ENCODE assay signal across 24 cellular contexts in the genomic region with DNA sequence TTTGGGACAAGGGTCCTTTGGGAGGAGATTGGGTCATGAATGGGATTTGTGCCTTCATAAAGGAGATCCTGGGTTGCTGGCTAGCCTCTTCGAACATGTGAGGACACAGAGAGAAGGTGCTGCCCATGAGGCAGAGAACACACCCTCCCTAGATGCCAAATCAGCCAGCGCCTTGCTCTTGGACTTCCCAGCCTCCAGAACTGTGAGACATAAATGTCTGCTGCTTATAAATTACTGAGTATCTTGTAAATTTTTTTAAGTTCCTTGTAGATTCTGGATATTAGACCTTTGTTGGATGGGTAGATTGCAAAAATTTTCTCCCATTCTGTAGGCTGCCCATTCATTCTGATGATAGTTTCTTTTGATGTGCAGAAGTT.
DNase-seq lines count a peak whose midpoint lies in the region; ATAC-seq, FAIRE-seq and TF ChIP-seq lines count a peak whose summit lies in the region.
"Had no signal": no experiment of that assay in that cellular context is flagged by ENCODE, and none has a peak within 500 bp of the region (broad histone marks: within the 10 kb centered on the region; RNA-seq: fewer than 3 reads in every experiment).

No MANE protein-coding gene starts in this region.

- H3K9me3 ChIP-seq in HepG2 (ENCODE audit: low read length) (peaks cover 6% of the 10 kb centered on the region; the same call in 1 of the 2 replicates), right lobe of liver (no peaks in the 10 kb centered on the region), GM12878 (replicated peaks; ENCODE audit: control insufficient read depth, insufficient read depth, low read length) (peaks cover 3% of the 10 kb centered on the region; the same call in 1 of the 3 replicates)
- H3K9me3 ChIP-seq: BE2C, Caco-2 had no signal

- POLR2A ChIA-PET in HepG2 (lab: Yijun Ruan, JAX) = no interaction called here
- POLR2A ChIA-PET in GM12878 (lab: Charles Lee) = no interaction called here

- H3K9ac ChIP-seq in HepG2 (ENCODE audit: insufficient read depth, low read depth, low read length) = no peak overlapping the region
- peak overlapping the region; percentile 49; the same call in 1 of the 2 replicates for H3K9ac ChIP-seq in KMS-11
- no peak overlapping the region for H3K9ac ChIP-seq in GM12878 (ENCODE audit: control insufficient read depth, insufficient read depth, low read length)
- H3K9ac ChIP-seq: BLaER1 treated with 17β-estradiol and CSF1 and Interleukin-3, amounts not matched to agents 10 nM and 100 nM had no signal

- CTCF ChIA-PET in HepG2 (lab: Yijun Ruan, JAX; ENCODE audit: low intra/inter-chr PET ratio, low total read pairs) = no interaction called here
- CTCF ChIA-PET in GM12878 (lab: Yijun Ruan, JAX) = no interaction called here

- no peak overlapping the region for H3K4me3 Mint-ChIP-seq in stimulated activated naive B cell treated with anti-CD40 and anti-IgM and Interleukin-4, amounts not matched to agents 10 μg/mL and 1 μg/mL and 100 μg/mL, for 72 hours
- H3K4me3 Mint-ChIP-seq: CD4-positive, alpha-beta T cell; CD8-positive, alpha-beta T cell had no signal

- no peak overlapping the region for H2AFZ ChIP-seq in HepG2 (ENCODE audit: low read length)
- peak overlapping the region; percentile 64 for H2AFZ ChIP-seq in KMS-11 (ENCODE audit: low read depth)
- no peak overlapping the region for H2AFZ ChIP-seq in GM12878 (ENCODE audit: control insufficient read depth, low read depth, low read length)

- RAD21 ChIA-PET in GM12878 (lab: Charles Lee; ENCODE audit: unreplicated experiment) = no interaction called here

- no peak overlapping the region for H3K4me2 ChIP-seq in HepG2 (ENCODE audit: low read depth, low read length)
- peak overlapping the region; percentile 78 for H3K4me2 ChIP-seq in KMS-11
- H3K4me2 ChIP-seq in GM12878 (ENCODE audit: control insufficient read depth, insufficient read depth) = peak overlapping the region; percentile 76; the same call in 1 of the 2 replicates

- DNase-seq in HepG2 (ENCODE audit: low spot score) (no peak), right lobe of liver (no peak), GM12878 (ENCODE audit: low read depth, low spot score) (no peak), KBM-7 (no peak), NCI-H2029 (lab: John Stamatoyannopoulos, UW) (no peak)
- DNase-seq in stimulated activated naive B cell treated with anti-CD40 and anti-IgM and Interleukin-4, amounts not matched to agents 10 μg/mL and 1 μg/mL and 100 μg/mL, for 72 hours = no peak
- DNase-seq: 8988T; ACHN; BE2C; Caco-2; Calu3; CD4-positive, alpha-beta T cell; CD8-positive, alpha-beta T cell; DMS79 treated with DMSO at 0.1 percent for 48 hours; GF-D8 had no signal

- no peak overlapping the region for H3K27ac ChIP-seq in HepG2 (ENCODE audit: extremely low read length, insufficient read depth, low read length)
- H3K27ac ChIP-seq in right lobe of liver = no peak overlapping the region
- peak overlapping the region; percentile 95 for H3K27ac ChIP-seq in KMS-11
- peak overlapping the region; percentile 2; the same call in 1 of the 2 replicates for H3K27ac ChIP-seq in GM12878 (ENCODE audit: control insufficient read depth, insufficient read depth)
- H3K27ac ChIP-seq: BLaER1 treated with 17β-estradiol and CSF1 and Interleukin-3, amounts not matched to agents 10 nM and 100 nM; C4-2B had no signal

- peaks cover 2 to 3% of the 10 kb centered on the region in 2 donors for H3K9me3 Mint-ChIP-seq in stimulated activated naive B cell treated with anti-CD40 and anti-IgM and Interleukin-4, amounts not matched to agents 10 μg/mL and 1 μg/mL and 100 μg/mL, for 72 hours
- H3K9me3 Mint-ChIP-seq: CD8-positive, alpha-beta T cell had no signal

- no peaks in the 10 kb centered on the region for H3K4me1 ChIP-seq in HepG2 (ENCODE audit: insufficient read depth, low read length)
- H3K4me1 ChIP-seq in right lobe of liver = no peaks in the 10 kb centered on the region
- peaks cover 65% of the 10 kb centered on the region for H3K4me1 ChIP-seq in KMS-11 (ENCODE audit: low read depth, poor library complexity, severe bottlenecking)
- peaks cover 22% of the 10 kb centered on the region for H3K4me1 ChIP-seq in GM12878 (ENCODE audit: control insufficient read depth, insufficient read depth, low read length)
- H3K4me1 ChIP-seq: BE2C, Caco-2 had no signal

- TF ChIP-seq POLR2A in HepG2 (IDR thresholded peaks at IDR 0.05; ENCODE audit: insufficient read depth in 1 of 2, low read depth in 2 of 2, low read length in 2 of 2) (no peak), right lobe of liver (IDR thresholded peaks at IDR 0.05) (no peak), GM12878 (IDR thresholded peaks at IDR 0.05; ENCODE audit: low read depth, low read length) (no peak)

- in situ Hi-C loops in HepG2 (cut with HindIII; ENCODE audit: extremely low pct_ligation_motif_present, low pct_unique_long_range_greater_than_20kb) (no loop called here), GM12878 (cut with MboI) (no loop called here), KBM-7 (cut with MboI; ENCODE audit: low pct_unique_long_range_greater_than_20kb, low sequenced_read_pairs) (no loop called here)

- H3K36me3 ChIP-seq in HepG2 (replicated peaks in 1 of 2; ENCODE audit: control insufficient read depth in 1 of 2, insufficient read depth in 2 of 2, low read length in 2 of 2) (no peaks in the 10 kb centered on the region), right lobe of liver (no peaks in the 10 kb centered on the region), KMS-11 (ENCODE audit: insufficient read depth) (no peaks in the 10 kb centered on the region), GM12878 (ENCODE audit: control insufficient read depth in 2 of 2, insufficient read depth in 2 of 2, low read length in 1 of 2) (no peaks in the 10 kb centered on the region)
- H3K36me3 ChIP-seq: BE2C; BLaER1 treated with 17β-estradiol and CSF1 and Interleukin-3, amounts not matched to agents 10 nM and 100 nM had no signal

- TF ChIP-seq EP300 in HepG2 (IDR thresholded peaks at IDR 0.05; ENCODE audit: low read depth in 2 of 2, low read length in 2 of 2) = no peak
- TF ChIP-seq EP300 in HepG2 (CRISPR knock-in tag; IDR thresholded peaks at IDR 0.05; ENCODE audit: borderline replicate concordance) = no peak
- TF ChIP-seq EP300 in GM12878 (IDR thresholded peaks at IDR 0.05; ENCODE audit: borderline replicate concordance in 1 of 2, control insufficient read depth in 1 of 2, low read depth in 2 of 2, low read length in 2 of 2) = no peak

- intact Hi-C loops in HepG2 (cut with micrococcal nuclease; ENCODE audit: unreplicated experiment) = no loop called here
- intact Hi-C loops in right lobe of liver (cut with DNase I) = no loop called here
- intact Hi-C loops in GM12878 (cut with micrococcal nuclease; ENCODE audit: unreplicated experiment) = no loop called here

- no TSS peak for BruUV-seq in HepG2 (replicated peaks; lab: Mats Ljungman, UMichigan)
- BruUV-seq in GM12878 (replicated peaks; lab: Mats Ljungman, UMichigan) = no TSS peak

- ATAC-seq in HepG2 = no peak
- ATAC-seq in right lobe of liver = no peak
- ATAC-seq in GM12878 = no peak
- ATAC-seq in stimulated activated naive B cell treated with anti-CD40 and anti-IgM and Interleukin-4, amounts not matched to agents 10 μg/mL and 1 μg/mL and 100 μg/mL, for 72 hours (replicated peaks) = peak; percentile 18 to 26
- no peak for ATAC-seq in GM19324 (IDR thresholded peaks at IDR 0.05; ENCODE audit: low FRiP score, unreplicated experiment)
- ATAC-seq: CD8-positive, alpha-beta T cell had no signal

- H3K36me3 Mint-ChIP-seq in stimulated activated naive B cell treated with anti-CD40 and anti-IgM and Interleukin-4, amounts not matched to agents 10 μg/mL and 1 μg/mL and 100 μg/mL, for 72 hours = peaks cover 0 to 2% of the 10 kb centered on the region in 2 donors
- H3K36me3 Mint-ChIP-seq: CD8-positive, alpha-beta T cell had no signal

- TF ChIP-seq CTCF in HepG2 (CRISPR knock-in tag; IDR thresholded peaks at IDR 0.05) (no peak), right lobe of liver (IDR thresholded peaks at IDR 0.05) (no peak), KMS-11 (conservative IDR thresholded peaks at IDR 0.05; ENCODE audit: low read depth, low read length) (no peak), GM12878 (IDR thresholded peaks at IDR 0.05 in 2 of 3, conservative IDR thresholded peaks at IDR 0.05 in 1 of 3; ENCODE audit: control insufficient read depth in 2 of 3, extremely low read depth in 1 of 3, insufficient read depth in 1 of 3, low read depth in 3 of 3, low read length in 3 of 3) (no peak)

- no peak for FAIRE-seq in HepG2 (lab: Jason Lieb, UNC)
- no peak for FAIRE-seq in GM12878 (lab: Jason Lieb, UNC)
- FAIRE-seq: A204.1, D721Med, G401.6, GM12892, GM18507 had no signal

- SMC1A ChIA-PET in GM12878 (lab: Charles Lee; ENCODE audit: uncharacterized antibody, unreplicated experiment) = no interaction called here

- H3K27ac Mint-ChIP-seq in stimulated activated naive B cell treated with anti-CD40 and anti-IgM and Interleukin-4, amounts not matched to agents 10 μg/mL and 1 μg/mL and 100 μg/mL, for 72 hours = peak overlapping the region; percentile 83
- H3K27ac Mint-ChIP-seq: CD4-positive, alpha-beta T cell; CD8-positive, alpha-beta T cell had no signal

- 41% methylated on average over 2 of the region's 2 CpGs for WGBS in HepG2 (ENCODE audit: low lambda C conversion rate)
- WGBS in right lobe of liver (ENCODE audit: insufficient coverage, low coverage, low lambda C conversion rate, missing lambda C conversion rate) = 29% methylated on average over 2 of the region's 2 CpGs
- WGBS in GM12878 (ENCODE audit: insufficient coverage, insufficient replicate concordance, low lambda C conversion rate, missing lambda C conversion rate) = 35% methylated on average over 2 of the region's 2 CpGs

- H3K27me3 Mint-ChIP-seq in stimulated activated naive B cell treated with anti-CD40 and anti-IgM and Interleukin-4, amounts not matched to agents 10 μg/mL and 1 μg/mL and 100 μg/mL, for 72 hours = peaks cover 18 to 28% of the 10 kb centered on the region in 2 donors

- H3K4me3 ChIP-seq in HepG2 (replicated peaks in 1 of 3; ENCODE audit: insufficient read depth in 1 of 3, low read depth in 2 of 3, low read length in 3 of 3) = no peak overlapping the region
- H3K4me3 ChIP-seq in right lobe of liver = no peak overlapping the region
- no peak overlapping the region for H3K4me3 ChIP-seq in KMS-11 (IDR thresholded peaks at IDR 0.05; ENCODE audit: insufficient read depth, low read depth, low read length)
- no peak overlapping the region for H3K4me3 ChIP-seq in GM12878
- H3K4me3 ChIP-seq: BLaER1 treated with 17β-estradiol and CSF1 and Interleukin-3, amounts not matched to agents 10 nM and 100 nM had no signal

- peaks cover 6% of the 10 kb centered on the region in 2 donors for H3K4me1 Mint-ChIP-seq in stimulated activated naive B cell treated with anti-CD40 and anti-IgM and Interleukin-4, amounts not matched to agents 10 μg/mL and 1 μg/mL and 100 μg/mL, for 72 hours

- H4K20me1 ChIP-seq in HepG2 (ENCODE audit: insufficient read depth, low read length) (no peaks in the 10 kb centered on the region), KMS-11 (ENCODE audit: insufficient read depth) (no peaks in the 10 kb centered on the region), GM12878 (ENCODE audit: control insufficient read depth, insufficient read depth) (no peaks in the 10 kb centered on the region)
- H4K20me1 ChIP-seq: BLaER1 treated with 17β-estradiol and CSF1 and Interleukin-3, amounts not matched to agents 10 nM and 100 nM had no signal

- TF ChIP-seq RAD21 in HepG2 (CRISPR knock-in tag; IDR thresholded peaks at IDR 0.05) (no peak), GM12878 (IDR thresholded peaks at IDR 0.05; ENCODE audit: insufficient read depth, low read depth, low read length) (no peak)

- H3K27me3 ChIP-seq in HepG2 (ENCODE audit: control insufficient read depth in 1 of 2, insufficient read depth in 2 of 2, low read length in 2 of 2) (no peaks in the 10 kb centered on the region), right lobe of liver (no peaks in the 10 kb centered on the region), KMS-11 (ENCODE audit: insufficient read depth, low read depth) (no peaks in the 10 kb centered on the region), GM12878 (replicated peaks in 1 of 2; ENCODE audit: control insufficient read depth in 2 of 2, insufficient read depth in 2 of 2, low read length in 1 of 2) (no peaks in the 10 kb centered on the region)
- H3K27me3 ChIP-seq: BLaER1 treated with 17β-estradiol and CSF1 and Interleukin-3, amounts not matched to agents 10 nM and 100 nM had no signal

- H3K79me2 ChIP-seq in HepG2 (ENCODE audit: insufficient read depth, low read length) (no peaks in the 10 kb centered on the region), KMS-11 (ENCODE audit: insufficient read depth, low read depth) (no peaks in the 10 kb centered on the region), GM12878 (ENCODE audit: control insufficient read depth, insufficient read depth, low read length) (no peaks in the 10 kb centered on the region)

Comparison
In these comparisons a context has a peak if more than half of its experiments do, and no peak if none do; other contexts are left out.
1. ATAC-seq: peak in stimulated activated naive B cell treated with anti-CD40 and anti-IgM and Interleukin-4, amounts not matched to agents 10 μg/mL and 1 μg/mL and 100 μg/mL, for 72 hours (2 of 2); none in HepG2 (single experiment), right lobe of liver (0 of 4), GM12878 (single experiment) and GM19324 (single experiment).
2. H3K27ac ChIP-seq: peak in KMS-11 (single experiment) and GM12878 (single experiment); none in HepG2 (single experiment) and right lobe of liver (0 of 3).